In the genomic region with DNA sequence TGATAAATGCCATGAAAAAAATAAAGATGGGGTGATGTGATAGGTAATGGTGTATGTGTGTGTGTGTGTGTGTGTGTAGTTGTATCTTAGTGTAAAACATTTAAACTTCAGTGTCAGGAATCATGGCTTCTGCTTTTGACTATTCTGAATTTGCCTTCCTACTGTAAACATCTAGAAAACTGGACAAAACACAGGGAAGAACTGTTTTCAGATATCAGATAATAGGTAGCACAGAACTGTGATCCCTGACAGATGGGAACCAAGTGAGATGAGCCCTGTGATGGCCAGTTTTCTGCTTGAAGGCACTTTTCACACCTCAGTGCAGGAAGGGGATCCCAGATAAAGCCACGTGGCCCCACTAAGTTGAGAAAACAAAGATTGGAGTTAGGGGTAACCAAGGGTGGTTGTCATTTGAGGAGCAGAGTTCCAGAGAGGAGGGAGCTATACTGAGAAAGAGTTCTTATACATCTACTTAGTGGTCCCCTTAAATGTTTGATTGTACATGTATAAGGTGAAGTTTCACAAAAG, we compare ENCODE assay signal across 1 cellular context.
TF ChIP-seq lines count a peak whose summit lies in the region.

No MANE protein-coding gene starts in this region.

TF ChIP-seq in WTC11, 78 proteins besides CTCF, POLR2A, EP300 and RAD21 (continued from another document):
- TF ChIP-seq TEAD4 (CRISPR knock-in tag; IDR thresholded peaks at IDR 0.05) = no peak
- TF ChIP-seq ZNF512 (CRISPR knock-in tag; IDR thresholded peaks at IDR 0.05; ENCODE audit: borderline replicate concordance) = no peak
- TF ChIP-seq ZSCAN18 (CRISPR knock-in tag; IDR thresholded peaks at IDR 0.05) = no peak
- TF ChIP-seq ATF2 (CRISPR knock-in tag; IDR thresholded peaks at IDR 0.05; ENCODE audit: borderline replicate concordance, low read depth) = no peak
- no peak for TF ChIP-seq MLX (CRISPR knock-in tag; IDR thresholded peaks at IDR 0.05)
- TF ChIP-seq CBFB (CRISPR knock-in tag; IDR thresholded peaks at IDR 0.05; ENCODE audit: low read depth) = no peak
- no peak for TF ChIP-seq ZNF416 (CRISPR knock-in tag; IDR thresholded peaks at IDR 0.05)
- TF ChIP-seq, protein P1, sequence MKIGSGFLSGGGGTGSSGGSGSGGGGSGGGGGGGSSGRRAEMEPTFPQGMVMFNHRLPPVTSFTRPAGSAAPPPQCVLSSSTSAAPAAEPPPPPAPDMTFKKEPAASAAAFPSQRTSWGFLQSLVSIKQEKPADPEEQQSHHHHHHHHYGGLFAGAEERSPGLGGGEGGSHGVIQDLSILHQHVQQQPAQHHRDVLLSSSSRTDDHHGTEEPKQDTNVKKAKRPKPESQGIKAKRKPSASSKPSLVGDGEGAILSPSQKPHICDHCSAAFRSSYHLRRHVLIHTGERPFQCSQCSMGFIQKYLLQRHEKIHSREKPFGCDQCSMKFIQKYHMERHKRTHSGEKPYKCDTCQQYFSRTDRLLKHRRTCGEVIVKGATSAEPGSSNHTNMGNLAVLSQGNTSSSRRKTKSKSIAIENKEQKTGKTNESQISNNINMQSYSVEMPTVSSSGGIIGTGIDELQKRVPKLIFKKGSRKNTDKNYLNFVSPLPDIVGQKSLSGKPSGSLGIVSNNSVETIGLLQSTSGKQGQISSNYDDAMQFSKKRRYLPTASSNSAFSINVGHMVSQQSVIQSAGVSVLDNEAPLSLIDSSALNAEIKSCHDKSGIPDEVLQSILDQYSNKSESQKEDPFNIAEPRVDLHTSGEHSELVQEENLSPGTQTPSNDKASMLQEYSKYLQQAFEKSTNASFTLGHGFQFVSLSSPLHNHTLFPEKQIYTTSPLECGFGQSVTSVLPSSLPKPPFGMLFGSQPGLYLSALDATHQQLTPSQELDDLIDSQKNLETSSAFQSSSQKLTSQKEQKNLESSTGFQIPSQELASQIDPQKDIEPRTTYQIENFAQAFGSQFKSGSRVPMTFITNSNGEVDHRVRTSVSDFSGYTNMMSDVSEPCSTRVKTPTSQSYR (CRISPR knock-in tag; IDR thresholded peaks at IDR 0.05) = no peak
- TF ChIP-seq, protein P2, sequence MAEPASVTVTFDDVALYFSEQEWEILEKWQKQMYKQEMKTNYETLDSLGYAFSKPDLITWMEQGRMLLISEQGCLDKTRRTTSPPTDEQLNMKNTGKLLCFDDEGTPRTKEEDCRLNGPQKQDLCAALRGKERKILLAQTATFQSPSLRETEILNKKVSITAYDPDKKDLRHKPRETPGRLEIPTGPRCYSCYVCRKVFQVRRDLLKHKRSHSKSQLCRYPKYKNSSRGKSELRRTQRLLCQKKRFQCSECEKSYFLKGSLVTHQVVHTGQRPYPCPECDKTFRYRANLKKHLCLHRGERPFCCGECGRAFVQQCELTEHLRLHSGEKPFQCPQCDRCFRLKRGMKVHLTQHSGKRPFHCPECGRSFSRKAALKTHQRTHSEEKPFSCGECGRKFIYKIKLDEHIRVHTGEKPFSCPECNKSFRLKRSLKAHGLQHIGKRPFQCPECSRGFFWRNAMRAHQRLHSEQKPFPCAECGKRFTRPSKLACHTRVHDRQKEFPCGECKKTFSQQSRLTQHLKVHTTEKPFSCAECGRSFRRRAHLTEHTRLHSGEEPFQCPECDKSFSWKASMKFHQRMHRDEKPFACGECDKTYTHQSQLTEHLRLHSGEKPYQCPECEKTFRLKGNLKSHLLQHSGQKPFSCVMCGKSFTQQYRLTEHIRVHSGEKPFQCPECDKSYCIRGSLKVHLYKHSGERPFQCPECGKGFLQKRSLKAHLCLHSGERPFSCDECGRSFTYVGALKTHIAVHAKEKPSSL (CRISPR knock-in tag; conservative IDR thresholded peaks at IDR 0.05) = no peak
- no peak for TF ChIP-seq NFE2L1 (CRISPR knock-in tag; IDR thresholded peaks at IDR 0.05)
- no peak for TF ChIP-seq ZNF423 (CRISPR knock-in tag; IDR thresholded peaks at IDR 0.05)
